ENCODE assay signal across 17 cellular contexts in genomic region chr18:58570360-58571064, GRCh38. TPM values are rescaled to one million over a fixed set of nuclear protein-coding genes. Genes with fewer than 3 reads are reported as not detected.
DNase-seq lines count a peak whose midpoint lies in the region; TF ChIP-seq lines count a peak whose summit lies in the region.
"Had no signal": no experiment of that assay in that cellular context is flagged by ENCODE, and none has a peak within 500 bp of the region (broad histone marks: within the 10 kb centered on the region; RNA-seq: fewer than 3 reads in every experiment).

No MANE protein-coding gene starts in this region.

- 56 to 66% methylated on average over 6 of the region's 6 CpGs for WGBS in tibial nerve, 2 donors
- 81% methylated on average over 6 of the region's 6 CpGs for WGBS in esophagus muscularis mucosa

- intact Hi-C loops in esophagus muscularis mucosa (cut with DNase I): no loop called here

- TF ChIP-seq POLR2A in tibial nerve (IDR thresholded peaks at IDR 0.05) (no peak), esophagus muscularis mucosa (IDR thresholded peaks at IDR 0.05; ENCODE audit: low read depth) (no peak)

- H3K36me3 ChIP-seq in tibial nerve (no peaks in the 10 kb centered on the region), esophagus muscularis mucosa (no peaks in the 10 kb centered on the region)
- H3K36me3 ChIP-seq: neutrophil, right lobe of liver had no signal

- no peak for TF ChIP-seq CTCF in tibial nerve (IDR thresholded peaks at IDR 0.05)
- TF ChIP-seq CTCF in esophagus muscularis mucosa (IDR thresholded peaks at IDR 0.05): no peak

- peaks cover 0 to 3% (median 0%) of the 10 kb centered on the region in 4 donors for H3K4me1 ChIP-seq in tibial nerve
- peaks cover 0 to 9% (median 5%) of the 10 kb centered on the region in 4 donors for H3K4me1 ChIP-seq in esophagus muscularis mucosa
- H3K4me1 ChIP-seq: Caco-2 had no signal

- H3K27me3 ChIP-seq in tibial nerve (no peaks in the 10 kb centered on the region), esophagus muscularis mucosa (no peaks in the 10 kb centered on the region)
- H3K27me3 ChIP-seq: neutrophil, right lobe of liver had no signal

- no peak for TF ChIP-seq EP300 in tibial nerve (IDR thresholded peaks at IDR 0.05)
- no peak for TF ChIP-seq EP300 in esophagus muscularis mucosa (IDR thresholded peaks at IDR 0.05)

- DNase-seq in stimulated activated CD4-positive, alpha-beta T cell treated with anti-CD3 and anti-CD28 coated beads, Interleukin-1b, Interleukin-23, amount 100 ng/mL, for 48 hours: peak; percentile 16
- DNase-seq in stimulated activated CD4-positive, alpha-beta T cell treated with anti-CD3 and anti-CD28 coated beads, Interleukin-2, amount 100 ng/mL, for 24 hours: no peak
- peak; percentile 70 for DNase-seq in RPMI7951 (ENCODE audit: low read depth)
- DNase-seq in foreskin melanocyte: peak; percentile 51
- no peak for DNase-seq in tibial nerve (ENCODE audit: low spot score in 2 of 2)
- DNase-seq in esophagus muscularis mucosa (ENCODE audit: extremely low spot score): no peak
- DNase-seq in NCI-H1048 (lab: John Stamatoyannopoulos, UW): no peak
- DNase-seq: activated CD4-positive, alpha-beta T cell treated with anti-CD3 and anti-CD28 coated beads for 4 hours; activated naive CD8-positive, alpha-beta T cell treated with anti-CD3 and anti-CD28 coated beads, Interleukin-2, amount 10 ng/mL, durations not matched to agents 7 days and 5 days; Caco-2; dorsolateral prefrontal cortex; kidney glomerular epithelial cell; NCI-H1105; NCI-H526 had no signal

- H3K9me3 ChIP-seq in tibial nerve (no peaks in the 10 kb centered on the region), esophagus muscularis mucosa (no peaks in the 10 kb centered on the region)
- H3K9me3 ChIP-seq: Caco-2, neutrophil, right lobe of liver had no signal

- H3K27ac ChIP-seq in tibial nerve: no peak overlapping the region
- H3K27ac ChIP-seq in esophagus muscularis mucosa (replicated peaks in 1 of 4): no peak overlapping the region
- H3K27ac ChIP-seq: dorsolateral prefrontal cortex, HL-60, neutrophil had no signal

- H3K4me3 ChIP-seq in tibial nerve (no peak overlapping the region), esophagus muscularis mucosa (no peak overlapping the region)
- H3K4me3 ChIP-seq: dorsolateral prefrontal cortex had no signal

RNA-seq across cellular contexts. Expression of gene ALPK2, which starts 58.4 kb away (rescaled TPM):
- 13.6 and 16.6 TPM in 2 replicates for total RNA-seq in RPMI7951 (2014; rRNA removed; shearing (Covaris generic))
- under 1 TPM in 1 of 4 donors, not detected in 3; under 0.01 TPM for total RNA-seq in tibial nerve
- total RNA-seq in esophagus muscularis mucosa: under 1 TPM in 3 of 4 donors, not detected in 1; under 0.01 to 0.11 (median under 0.01) TPM

Comparison
In these comparisons a context has a peak if more than half of its experiments do, and no peak if none do; other contexts are left out.
1. DNase-seq: peak in stimulated activated CD4-positive, alpha-beta T cell treated with anti-CD3 and anti-CD28 coated beads, Interleukin-1b, Interleukin-23, amount 100 ng/mL, for 48 hours (single experiment), RPMI7951 (single experiment) and foreskin melanocyte (single experiment); none in stimulated activated CD4-positive, alpha-beta T cell treated with anti-CD3 and anti-CD28 coated beads, Interleukin-2, amount 100 ng/mL, for 24 hours (0 of 2), tibial nerve (0 of 2), esophagus muscularis mucosa (single experiment) and NCI-H1048 (single experiment).
2. RNA of gene ALPK2, which starts 58.4 kb away (total RNA-seq): 13.6 to 16.6 TPM in RPMI7951; under 0.01 TPM in tibial nerve and under 0.01 to 0.11 TPM in esophagus muscularis mucosa; every median in the first group is over 10 times any median in the second.